In genomic region chr10:52897162-52897561, GRCh38 we compare ENCODE assay signal across 19 cellular contexts.
DNase-seq lines count a peak whose midpoint lies in the region; ATAC-seq, FAIRE-seq and TF ChIP-seq lines count a peak whose summit lies in the region.
"Had no signal": no experiment of that assay in that cellular context is flagged by ENCODE, and none has a peak within 500 bp of the region (broad histone marks: within the 10 kb centered on the region; RNA-seq: fewer than 3 reads in every experiment).

No MANE protein-coding gene starts in this region.

- no peaks in the 10 kb centered on the region for H3K27me3 ChIP-seq in RWPE2 (ENCODE audit: insufficient read depth, poor library complexity, severe bottlenecking)
- H3K27me3 ChIP-seq: BE2C had no signal

- peak; percentile 11 for DNase-seq in HTR-8/SVneo (ENCODE audit: insufficient read length, low spot score)
- no peak for DNase-seq in RWPE2 (ENCODE audit: low spot score)
- peak; percentile 53 for DNase-seq in epithelial cell of prostate (ENCODE audit: low read depth, low spot score)
- DNase-seq in mesothelial cell of epicardium (ENCODE audit: low spot score in 2 of 2, unreplicated experiment in 2 of 2) = no peak
- no peak for DNase-seq in UCSD-AML1 (lab: John Stamatoyannopoulos, UW; ENCODE audit: unreplicated experiment)
- DNase-seq in NCI-H345 treated with DMSO at 0.1 percent for 48 hours (lab: John Stamatoyannopoulos, UW; ENCODE audit: unreplicated experiment) = no peak
- DNase-seq in ACHN = no peak
- DNase-seq: BE2C; C1 segment of cervical spinal cord; CD4-positive, CD25-positive, alpha-beta regulatory T cell; CD8-positive, alpha-beta memory T cell; COR-L47; DMS 273 treated with DMSO at 0.1 percent for 48 hours; GM23248 had no signal

- H3K36me3 Mint-ChIP-seq in mesothelial cell of epicardium = peaks cover 4% of the 10 kb centered on the region
- H3K36me3 Mint-ChIP-seq: CD4-positive, CD25-positive, alpha-beta regulatory T cell; CD8-positive, alpha-beta memory T cell had no signal

- no peaks in the 10 kb centered on the region for H3K36me3 ChIP-seq in RWPE2 (ENCODE audit: low read depth)
- H3K36me3 ChIP-seq: BE2C, HAP-1 had no signal

- H3K4me1 ChIP-seq in RWPE2 (ENCODE audit: insufficient read depth, poor library complexity, severe bottlenecking) = peaks cover 10% of the 10 kb centered on the region
- H3K4me1 ChIP-seq: BE2C, HAP-1 had no signal

- in situ Hi-C loops in ACHN (cut with HindIII; ENCODE audit: low pct_ligation_motif_present, low pct_unique_long_range_greater_than_20kb, low sequenced_read_pairs) = no loop called here

- H3K27ac ChIP-seq in RWPE2 (ENCODE audit: poor library complexity, severe bottlenecking) (no peak overlapping the region), epithelial cell of prostate (no peak overlapping the region)
- H3K27ac ChIP-seq: GM23248 had no signal

- H3K27me3 Mint-ChIP-seq in mesothelial cell of epicardium (ENCODE audit: low read depth) = no peaks in the 10 kb centered on the region
- H3K27me3 Mint-ChIP-seq: CD4-positive, CD25-positive, alpha-beta regulatory T cell had no signal

- H3K4me3 ChIP-seq in RWPE2 (ENCODE audit: severe bottlenecking) = no peak overlapping the region
- H3K4me3 ChIP-seq: GM23248, HAP-1 had no signal

- no peaks in the 10 kb centered on the region for H3K9me3 ChIP-seq in RWPE2 (ENCODE audit: severe bottlenecking)
- H3K9me3 ChIP-seq: BE2C, HAP-1 had no signal

- H3K9me3 Mint-ChIP-seq in mesothelial cell of epicardium = peaks cover 6% of the 10 kb centered on the region

- H3K4me1 Mint-ChIP-seq in mesothelial cell of epicardium = peaks cover 70% of the 10 kb centered on the region
- H3K4me1 Mint-ChIP-seq: CD8-positive, alpha-beta memory T cell had no signal

- peak; percentile 62 for ATAC-seq in RWPE2 (ENCODE audit: low read depth)
- no peak for ATAC-seq in HG03175 (IDR thresholded peaks at IDR 0.05; ENCODE audit: unreplicated experiment)

- peak overlapping the region; percentile 67 for H3K27ac Mint-ChIP-seq in mesothelial cell of epicardium
- H3K27ac Mint-ChIP-seq: CD4-positive, CD25-positive, alpha-beta regulatory T cell; CD8-positive, alpha-beta memory T cell had no signal

- TF ChIP-seq CTCF in RWPE2 (IDR thresholded peaks at IDR 0.05; ENCODE audit: poor library complexity, severe bottlenecking) (no peak), mesothelial cell of epicardium (IDR thresholded peaks at IDR 0.05; ENCODE audit: unreplicated experiment) (no peak)

- no peak overlapping the region for H3K4me3 Mint-ChIP-seq in mesothelial cell of epicardium
- H3K4me3 Mint-ChIP-seq: CD4-positive, CD25-positive, alpha-beta regulatory T cell; CD8-positive, alpha-beta memory T cell had no signal

- FAIRE-seq in HTR-8/SVneo (lab: Jason Lieb, UNC) = no peak
- FAIRE-seq: G401.6, GM12891, GM19239 had no signal

Comparison
In these comparisons a context has a peak if more than half of its experiments do, and no peak if none do; other contexts are left out.
1. DNase-seq: peak in HTR-8/SVneo (single experiment) and epithelial cell of prostate (single experiment); none in RWPE2 (single experiment), mesothelial cell of epicardium (0 of 2), UCSD-AML1 (single experiment), NCI-H345 treated with DMSO at 0.1 percent for 48 hours (single experiment) and ACHN (single experiment).